ENCODE assay signal across 10 cellular contexts in the genomic region with DNA sequence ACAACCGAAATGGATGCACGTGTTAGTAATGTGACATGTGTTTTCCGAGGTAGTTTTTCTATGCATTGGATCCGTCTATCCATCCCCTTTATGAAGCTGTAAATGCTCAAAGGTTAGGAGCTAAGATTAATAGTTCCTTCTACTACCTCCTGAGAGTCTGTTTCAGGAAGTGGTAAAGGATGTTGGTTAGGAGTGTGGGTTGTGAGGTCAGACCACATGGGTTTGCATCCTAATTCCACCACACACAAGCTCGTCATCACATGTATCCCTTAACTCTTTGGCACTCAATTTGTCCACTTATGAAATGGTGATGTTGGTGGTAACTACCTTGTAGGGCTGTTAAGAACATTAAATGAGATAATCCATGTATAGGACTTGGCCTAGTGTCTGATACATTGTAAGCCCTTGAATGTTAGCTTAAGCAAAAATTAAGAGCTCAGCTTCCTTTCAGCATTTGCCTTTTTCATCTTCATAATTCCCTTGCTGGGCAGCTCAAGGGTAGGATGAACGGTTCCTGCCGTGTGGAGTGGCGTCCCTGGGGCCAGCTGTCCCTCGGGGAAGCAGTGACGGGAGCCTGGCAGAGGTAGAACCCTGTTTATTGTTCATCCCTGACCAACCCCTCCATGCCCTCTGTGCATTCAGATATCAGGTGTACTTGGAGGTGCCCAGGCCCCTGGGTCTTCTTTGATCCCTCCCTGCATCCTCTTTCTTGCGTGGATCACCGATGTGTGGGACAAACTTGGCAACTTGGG. TPM values are rescaled to one million over a fixed set of nuclear protein-coding genes. Genes with fewer than 3 reads are reported as not detected.
A peak's percentile ranks its signal among the peaks of the same experiment; 100 is the strongest.
DNase-seq lines count a peak whose midpoint lies in the region; ATAC-seq, FAIRE-seq and TF ChIP-seq lines count a peak whose summit lies in the region.
"Had no signal": no experiment of that assay in that cellular context is flagged by ENCODE, and none has a peak within 500 bp of the region (broad histone marks: within the 10 kb centered on the region; RNA-seq: fewer than 3 reads in every experiment).

No MANE protein-coding gene starts in this region.

- no peak overlapping the region for H3K27ac ChIP-seq in CD4-positive, CD25-positive, alpha-beta regulatory T cell (ENCODE audit: insufficient read depth, low read length, poor library complexity, severe bottlenecking)
- no peak overlapping the region for H3K27ac ChIP-seq in HL-60 (replicated peaks)

- H3K9me3 ChIP-seq in CD4-positive, CD25-positive, alpha-beta regulatory T cell (ENCODE audit: control insufficient read depth in 2 of 2, low read length in 2 of 2): no peaks in the 10 kb centered on the region
- H3K9me3 ChIP-seq: HAP-1 had no signal

- peaks cover 4% of the 10 kb centered on the region for H3K27me3 Mint-ChIP-seq in CD4-positive, CD25-positive, alpha-beta regulatory T cell

- no peak overlapping the region for H3K4me3 ChIP-seq in CD4-positive, CD25-positive, alpha-beta regulatory T cell (ENCODE audit: low read depth, low read length)
- H3K4me3 ChIP-seq in HL-60 (replicated peaks; ENCODE audit: insufficient read depth, low read length): no peak overlapping the region
- H3K4me3 ChIP-seq: HAP-1 had no signal

- H3K36me3 ChIP-seq in CD4-positive, CD25-positive, alpha-beta regulatory T cell (ENCODE audit: control insufficient read depth, insufficient read depth, low read length): no peaks in the 10 kb centered on the region
- H3K36me3 ChIP-seq: HAP-1 had no signal

- peaks cover 0 to 10% (median 0%) of the 10 kb centered on the region in 7 donors for H3K9me3 Mint-ChIP-seq in CD4-positive, CD25-positive, alpha-beta regulatory T cell

- DNase-seq in CD4-positive, CD25-positive, alpha-beta regulatory T cell: peak in 2 of 3 donors; percentile 15 to 32
- DNase-seq in HL-60 (ENCODE audit: low read depth in 1 of 2, low spot score in 1 of 2) (peak; percentile 50 to 87), UCSD-AML1 (lab: John Stamatoyannopoulos, UW; ENCODE audit: unreplicated experiment) (peak; percentile 60), iris pigment epithelial cell (ENCODE audit: low read depth) (peak; percentile 92), GM19239 (ENCODE audit: insufficient read length, low spot score) (no peak)
- DNase-seq: stimulated activated CD4-positive, alpha-beta T cell treated with anti-CD3 and anti-CD28 coated beads, Interleukin-4, amount 100 ng/mL, for 1 hour had no signal

- no peak overlapping the region for H3K27ac Mint-ChIP-seq in CD4-positive, CD25-positive, alpha-beta regulatory T cell

- peaks cover 0 to 16% (median 6%) of the 10 kb centered on the region in 4 donors for H3K4me1 Mint-ChIP-seq in CD4-positive, CD25-positive, alpha-beta regulatory T cell

- no peak for TF ChIP-seq CTCF in HL-60 (IDR thresholded peaks at IDR 0.05; ENCODE audit: insufficient read depth, low read length)

- H3K4me3 Mint-ChIP-seq in CD4-positive, CD25-positive, alpha-beta regulatory T cell: no peak overlapping the region

- ATAC-seq in CD4-positive, CD25-positive, alpha-beta regulatory T cell (ENCODE audit: low read depth in 2 of 2): peak in 1 of 2 donors; percentile 43
- ATAC-seq in HG03457 (IDR thresholded peaks at IDR 0.05; ENCODE audit: unreplicated experiment): no peak
- ATAC-seq in GM19324 (IDR thresholded peaks at IDR 0.05; ENCODE audit: low FRiP score, unreplicated experiment): no peak
- no peak for ATAC-seq in GM19463 (IDR thresholded peaks at IDR 0.05; ENCODE audit: unreplicated experiment)

- peaks cover 13% of the 10 kb centered on the region for H3K4me1 ChIP-seq in CD4-positive, CD25-positive, alpha-beta regulatory T cell (ENCODE audit: control insufficient read depth, insufficient read depth, low read length, poor library complexity, severe bottlenecking)
- H3K4me1 ChIP-seq: HAP-1 had no signal

- H3K36me3 Mint-ChIP-seq in CD4-positive, CD25-positive, alpha-beta regulatory T cell: no peaks in the 10 kb centered on the region

- no peak for FAIRE-seq in GM19239 (lab: Jason Lieb, UNC)

- peaks cover 7% of the 10 kb centered on the region for H3K27me3 ChIP-seq in CD4-positive, CD25-positive, alpha-beta regulatory T cell (ENCODE audit: control insufficient read depth, insufficient read depth, low read length)
- H3K27me3 ChIP-seq in HL-60 (ENCODE audit: insufficient read depth, poor library complexity, severe bottlenecking): peaks cover 34% of the 10 kb centered on the region

RNA-seq across cellular contexts. Expression of a gene that starts 52.3 kb away (rescaled TPM):
- 1.2 TPM for total RNA-seq in CD4-positive, CD25-positive, alpha-beta regulatory T cell
- polyA plus RNA-seq in CD4-positive, CD25-positive, alpha-beta regulatory T cell: under 1 TPM in 3 of 4 donors, not detected in 1; 0.09 to 0.38 (median 0.22) TPM
